Comparison of ENCODE assay signal across 1 cellular context in genomic region chr1:91891969-91892368, GRCh38.
TF ChIP-seq lines count a peak whose summit lies in the region.

No MANE protein-coding gene starts in this region.

TF ChIP-seq in SK-N-SH treated with all-trans-retinoic acid at 6 μM for 48 hours, 23 proteins besides CTCF, POLR2A, EP300 and RAD21 (continued from another document):
- TF ChIP-seq CSRNP3 (CRISPR knock-in tag; IDR thresholded peaks at IDR 0.05) (no peak), SNAI2 (CRISPR knock-in tag; IDR thresholded peaks at IDR 0.05) (no peak), ISL1 (CRISPR knock-in tag; IDR thresholded peaks at IDR 0.05) (no peak), ZFP30 (CRISPR knock-in tag; IDR thresholded peaks at IDR 0.05) (no peak)
TF ChIP-seq in SK-N-SH treated with all-trans-retinoic acid at 6 μM for 48 hours: peak in this region for 0.
